In genomic region chr17:15483416-15483815, GRCh38 we compare ENCODE assay signal across 28 cellular contexts.
"Had no signal": no experiment of that assay in that cellular context is flagged by ENCODE, and none has a peak within 500 bp of the region (broad histone marks: within the 10 kb centered on the region; RNA-seq: fewer than 3 reads in every experiment).

No MANE protein-coding gene starts in this region.

- FAIRE-seq: endothelial cell of umbilical vein, islet of Langerhans had no signal

- H3K9me3 Mint-ChIP-seq: dendritic cell treated with granulocyte-macrophage colony-stimulating factor and Interleukin-4, amounts not matched to agents 40 ng/mL and 50 ng/mL, for 4 days; natural killer cell; stimulated activated memory B cell treated with anti-CD40 and anti-IgM and Interleukin-4, amounts not matched to agents 10 μg/mL and 1 μg/mL and 100 μg/mL, for 72 hours; type B pancreatic cell had no signal

- DNase-seq: colonic mucosa; effector CD8-positive, alpha-beta T cell; esophagus squamous epithelium; foreskin fibroblast; glutamatergic neuron; heart right ventricle; hippocampal formation; left cardiac atrium; left lung; mesenchymal stem cell; natural killer cell; occipital lobe; posterior cingulate gyrus; psoas muscle; right cardiac atrium; spleen; stimulated activated CD4-positive, alpha-beta T cell treated with anti-CD3 and anti-CD28 coated beads, Interleukin-4, amount 100 ng/mL, for 4 hours; stimulated activated naive CD8-positive, alpha-beta T cell treated with anti-CD3 and anti-CD28 coated beads, Interleukin-15, Interleukin-2, amounts not matched to agents 100 U/mL and 50 U/mL, for 24 hours; substantia nigra; testis; tibial artery had no signal

- ATAC-seq: heart right ventricle; left cardiac atrium; left lung; natural killer cell; right cardiac atrium; stimulated activated memory B cell treated with anti-CD40 and anti-IgM and Interleukin-4, amounts not matched to agents 10 μg/mL and 1 μg/mL and 100 μg/mL, for 72 hours; stimulated activated naive CD8-positive, alpha-beta T cell treated with anti-CD3 and anti-CD28 coated beads, Interleukin-15, Interleukin-2, amounts not matched to agents 100 U/mL and 50 U/mL, for 24 hours had no signal

- H3K4me1 Mint-ChIP-seq: stimulated activated memory B cell treated with anti-CD40 and anti-IgM and Interleukin-4, amounts not matched to agents 10 μg/mL and 1 μg/mL and 100 μg/mL, for 72 hours had no signal

- H3K36me3 Mint-ChIP-seq: natural killer cell had no signal

- H3K4me3 ChIP-seq: colonic mucosa, esophagus squamous epithelium, heart right ventricle, left lung, ovary, psoas muscle, sigmoid colon, spleen, testis, tibial artery had no signal

- H3K4me3 Mint-ChIP-seq: dendritic cell treated with granulocyte-macrophage colony-stimulating factor and Interleukin-4, amounts not matched to agents 40 ng/mL and 50 ng/mL, for 4 days; natural killer cell; stimulated activated memory B cell treated with anti-CD40 and anti-IgM and Interleukin-4, amounts not matched to agents 10 μg/mL and 1 μg/mL and 100 μg/mL, for 72 hours; type B pancreatic cell had no signal

- H3K27ac Mint-ChIP-seq: dendritic cell treated with granulocyte-macrophage colony-stimulating factor and Interleukin-4, amounts not matched to agents 40 ng/mL and 50 ng/mL, for 4 days; natural killer cell; stimulated activated memory B cell treated with anti-CD40 and anti-IgM and Interleukin-4, amounts not matched to agents 10 μg/mL and 1 μg/mL and 100 μg/mL, for 72 hours; type B pancreatic cell had no signal

- H3K9me3 ChIP-seq: colonic mucosa, esophagus squamous epithelium, heart right ventricle, left lung, ovary, psoas muscle, sigmoid colon, spleen, testis, tibial artery had no signal

- H3K4me1 ChIP-seq: colonic mucosa, left lung, psoas muscle, testis, tibial artery had no signal

- H3K27me3 Mint-ChIP-seq: dendritic cell treated with granulocyte-macrophage colony-stimulating factor and Interleukin-4, amounts not matched to agents 40 ng/mL and 50 ng/mL, for 4 days; stimulated activated memory B cell treated with anti-CD40 and anti-IgM and Interleukin-4, amounts not matched to agents 10 μg/mL and 1 μg/mL and 100 μg/mL, for 72 hours; type B pancreatic cell had no signal

- H3K27me3 ChIP-seq: colonic mucosa, esophagus squamous epithelium, heart right ventricle, left lung, ovary, sigmoid colon, spleen, testis, tibial artery had no signal

- H3K27ac ChIP-seq: colonic mucosa, esophagus squamous epithelium, heart right ventricle, left lung, ovary, psoas muscle, sigmoid colon, spleen, tibial artery had no signal

- H3K36me3 ChIP-seq: colonic mucosa, ovary, sigmoid colon had no signal
